In the genomic region with DNA sequence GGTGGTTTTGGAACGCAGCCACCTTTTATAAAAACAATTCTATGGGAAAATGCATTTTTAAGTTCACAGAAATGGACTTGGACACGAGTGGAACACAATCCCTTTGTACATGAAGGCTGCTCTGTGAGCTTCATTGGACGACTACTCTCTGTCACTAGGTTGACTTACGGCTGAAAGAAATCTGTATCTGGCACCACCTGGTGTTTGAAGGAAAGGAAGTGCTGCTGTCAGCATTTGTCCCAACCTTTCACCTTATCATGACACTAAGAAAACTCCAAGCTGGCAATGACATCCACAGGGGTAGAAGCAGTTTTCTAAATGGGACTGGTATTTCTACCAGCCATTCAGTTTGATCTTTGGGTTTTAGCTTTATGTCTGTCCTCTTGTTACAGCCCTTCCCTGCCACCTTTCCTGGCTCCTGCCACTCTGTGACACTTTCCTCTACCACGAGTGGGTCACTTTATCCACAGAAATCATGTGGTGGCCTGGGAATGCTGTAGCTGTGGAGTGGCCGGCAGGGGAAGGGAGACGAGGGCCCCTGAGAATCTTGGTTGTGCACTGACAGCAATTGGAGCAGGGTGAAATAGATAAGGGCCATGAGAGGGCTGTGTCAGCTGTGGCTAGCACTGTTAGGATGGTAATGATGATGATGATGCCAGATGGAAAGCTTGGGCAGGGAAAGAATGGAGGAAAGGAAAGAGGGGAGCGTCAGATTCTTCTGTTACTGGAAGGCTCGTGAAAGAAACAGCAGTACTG, we compare ENCODE assay signal across 13 cellular contexts.
DNase-seq lines count a peak whose midpoint lies in the region; ATAC-seq and TF ChIP-seq lines count a peak whose summit lies in the region.
"Had no signal": no experiment of that assay in that cellular context is flagged by ENCODE, and none has a peak within 500 bp of the region (broad histone marks: within the 10 kb centered on the region; RNA-seq: fewer than 3 reads in every experiment).

No MANE protein-coding gene starts in this region.

- no peaks in the 10 kb centered on the region for H3K9me3 ChIP-seq in OCI-LY1 (ENCODE audit: low read length)
- no peaks in the 10 kb centered on the region for H3K9me3 ChIP-seq in transverse colon
- no peaks in the 10 kb centered on the region for H3K9me3 ChIP-seq in colonic mucosa
- H3K9me3 ChIP-seq: neutrophil, Peyer's patch had no signal

- H3F3A ChIP-seq in OCI-LY1 (ENCODE audit: insufficient read depth, low read length): no peaks in the 10 kb centered on the region

- H3K4me3 ChIP-seq in OCI-LY1 (ENCODE audit: low read depth, low read length, poor library complexity, severe bottlenecking) (no peak overlapping the region), transverse colon (no peak overlapping the region), colonic mucosa (no peak overlapping the region)
- H3K4me3 ChIP-seq: Peyer's patch had no signal

- H3K27me3 ChIP-seq in OCI-LY1 (ENCODE audit: insufficient read depth, low read length) (no peaks in the 10 kb centered on the region), foreskin keratinocyte (peaks cover 45% of the 10 kb centered on the region), transverse colon (no peaks in the 10 kb centered on the region), colonic mucosa (no peaks in the 10 kb centered on the region)
- H3K27me3 ChIP-seq: Peyer's patch had no signal

- intact Hi-C loops in left ventricle myocardium superior (cut with micrococcal nuclease): no loop called here
- intact Hi-C loops in cardiac septum (cut with DNase I): no loop called here
- intact Hi-C loops in transverse colon (cut with DNase I; ENCODE audit: low total_unique reads): no loop called here
- intact Hi-C loops in colonic mucosa (cut with DNase I): no loop called here

- TF ChIP-seq CTCF in OCI-LY1 (IDR thresholded peaks at IDR 0.05; ENCODE audit: low read length) (peak; percentile 33; the same call in 1 of the 2 replicates), foreskin keratinocyte (conservative IDR thresholded peaks at IDR 0.05) (peak; percentile 48), transverse colon (IDR thresholded peaks at IDR 0.05) (peak in 3 of 5 experiments; percentile 15 to 24 (median 20)), colonic mucosa (IDR thresholded peaks at IDR 0.05) (no peak)

- no peak overlapping the region for H3K4me2 ChIP-seq in OCI-LY1 (ENCODE audit: low read length)

- H3K79me2 ChIP-seq in OCI-LY1 (ENCODE audit: insufficient read depth, low read length): no peaks in the 10 kb centered on the region

- no peaks in the 10 kb centered on the region for H4K20me1 ChIP-seq in OCI-LY1 (ENCODE audit: insufficient read depth, low read length)

- no peak for TF ChIP-seq EP300 in transverse colon (IDR thresholded peaks at IDR 0.05; ENCODE audit: low read depth)

- TF ChIP-seq POLR2A in transverse colon (IDR thresholded peaks at IDR 0.05): no peak

- WGBS in transverse colon (ENCODE audit: low coverage in 1 of 2), 2 donors: 65 to 67% methylated on average over 5 to 9 of the region's 9 CpGs

- in situ Hi-C loops in transverse colon (cut with MboI; ENCODE audit: low pct_ligation_motif_present in 1 of 4, low pct_unique_long_range_greater_than_20kb in 1 of 4, low sequenced_read_pairs in 3 of 4): no loop called here

- no peak overlapping the region for H3K27ac ChIP-seq in OCI-LY1 (ENCODE audit: low read depth, low read length, poor library complexity, severe bottlenecking)
- no peak overlapping the region for H3K27ac ChIP-seq in foreskin keratinocyte
- H3K27ac ChIP-seq in transverse colon: no peak overlapping the region
- no peak overlapping the region for H3K27ac ChIP-seq in colonic mucosa
- H3K27ac ChIP-seq: neutrophil, Peyer's patch had no signal

- peak; percentile 55 for ATAC-seq in left ventricle myocardium superior
- no peak for ATAC-seq in foreskin keratinocyte
- no peak for ATAC-seq in GM18519 (IDR thresholded peaks at IDR 0.05; ENCODE audit: low FRiP score, unreplicated experiment)

- no peaks in the 10 kb centered on the region for H3K36me3 ChIP-seq in OCI-LY1 (ENCODE audit: insufficient read depth, low read length)
- no peaks in the 10 kb centered on the region for H3K36me3 ChIP-seq in transverse colon
- H3K36me3 ChIP-seq in colonic mucosa: no peaks in the 10 kb centered on the region
- H3K36me3 ChIP-seq: neutrophil, Peyer's patch had no signal

- no peaks in the 10 kb centered on the region for H3K9me2 ChIP-seq in OCI-LY1 (ENCODE audit: low read depth, low read length)

- DNase-seq in left ventricle myocardium superior: no peak
- no peak for DNase-seq in cardiac septum (ENCODE audit: low spot score)
- no peak for DNase-seq in foreskin keratinocyte
- DNase-seq in transverse colon: no peak
- no peak for DNase-seq in SK-N-DZ (ENCODE audit: low spot score)
- DNase-seq in colonic mucosa: no peak
- DNase-seq: CD8-positive, alpha-beta memory T cell; effector CD4-positive, alpha-beta T cell; NCI-H1092; Peyer's patch had no signal

- H3K4me1 ChIP-seq in OCI-LY1 (ENCODE audit: insufficient read depth, low read length, severe bottlenecking) (no peaks in the 10 kb centered on the region), foreskin keratinocyte (no peaks in the 10 kb centered on the region), transverse colon (peaks cover 0 to 3% (median 0%) of the 10 kb centered on the region in 4 donors), colonic mucosa (no peaks in the 10 kb centered on the region)
- H3K4me1 ChIP-seq: Peyer's patch had no signal

- H3K9ac ChIP-seq in OCI-LY1 (ENCODE audit: low read length) (no peak overlapping the region), colonic mucosa (ENCODE audit: low read depth in 2 of 2, low read length in 2 of 2) (no peak overlapping the region)

- H2AFZ ChIP-seq in OCI-LY1 (ENCODE audit: low read length): no peak overlapping the region
